Comparison of ENCODE assay signal across 1 cellular context in the genomic region with DNA sequence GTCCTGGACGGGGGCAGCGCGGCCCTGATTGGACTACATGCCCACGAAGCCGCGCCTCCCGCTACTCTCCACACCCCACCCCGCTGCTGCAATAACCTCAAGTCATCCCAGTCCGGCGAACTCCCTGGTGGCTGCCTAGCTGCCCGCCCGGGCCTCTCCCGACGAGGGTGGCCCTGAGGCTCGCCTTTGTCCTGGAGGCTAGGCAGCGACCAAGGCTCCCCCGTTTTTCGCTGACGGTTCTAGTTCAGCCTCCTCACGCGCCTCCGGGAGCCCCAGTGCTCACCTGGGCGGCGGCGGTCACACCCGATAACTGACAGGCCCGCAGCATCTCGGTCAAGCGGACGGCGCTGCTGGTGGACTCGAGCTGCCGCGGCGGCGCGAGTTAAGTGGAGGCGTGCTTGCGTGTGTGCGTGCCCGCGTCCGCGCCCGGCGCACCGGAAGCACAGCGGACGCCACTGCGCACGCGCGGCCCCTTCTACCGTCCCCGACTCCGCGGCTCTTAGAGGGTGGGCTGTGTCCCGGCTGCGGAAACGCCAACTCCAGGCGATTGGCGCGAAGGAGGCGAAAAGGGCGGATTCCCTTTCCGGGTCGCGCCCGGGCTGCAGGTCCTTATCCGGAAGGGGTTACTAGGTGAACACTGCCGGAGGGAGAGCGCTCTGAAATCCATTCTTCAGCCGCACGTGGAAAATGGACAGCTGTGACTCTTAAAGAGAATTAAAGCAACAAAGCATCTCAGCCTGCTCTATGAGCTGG.
TF ChIP-seq lines count a peak whose summit lies in the region.

A gene (minus strand): TSS at position 408 of the 753 bp plus-strand sequence. CDS start 80 bp downstream, at position 328.

TF ChIP-seq in HEK293, 187 proteins besides CTCF, POLR2A, EP300 and RAD21 (continued from another document and continues in another):
- TF ChIP-seq, protein P1, sequence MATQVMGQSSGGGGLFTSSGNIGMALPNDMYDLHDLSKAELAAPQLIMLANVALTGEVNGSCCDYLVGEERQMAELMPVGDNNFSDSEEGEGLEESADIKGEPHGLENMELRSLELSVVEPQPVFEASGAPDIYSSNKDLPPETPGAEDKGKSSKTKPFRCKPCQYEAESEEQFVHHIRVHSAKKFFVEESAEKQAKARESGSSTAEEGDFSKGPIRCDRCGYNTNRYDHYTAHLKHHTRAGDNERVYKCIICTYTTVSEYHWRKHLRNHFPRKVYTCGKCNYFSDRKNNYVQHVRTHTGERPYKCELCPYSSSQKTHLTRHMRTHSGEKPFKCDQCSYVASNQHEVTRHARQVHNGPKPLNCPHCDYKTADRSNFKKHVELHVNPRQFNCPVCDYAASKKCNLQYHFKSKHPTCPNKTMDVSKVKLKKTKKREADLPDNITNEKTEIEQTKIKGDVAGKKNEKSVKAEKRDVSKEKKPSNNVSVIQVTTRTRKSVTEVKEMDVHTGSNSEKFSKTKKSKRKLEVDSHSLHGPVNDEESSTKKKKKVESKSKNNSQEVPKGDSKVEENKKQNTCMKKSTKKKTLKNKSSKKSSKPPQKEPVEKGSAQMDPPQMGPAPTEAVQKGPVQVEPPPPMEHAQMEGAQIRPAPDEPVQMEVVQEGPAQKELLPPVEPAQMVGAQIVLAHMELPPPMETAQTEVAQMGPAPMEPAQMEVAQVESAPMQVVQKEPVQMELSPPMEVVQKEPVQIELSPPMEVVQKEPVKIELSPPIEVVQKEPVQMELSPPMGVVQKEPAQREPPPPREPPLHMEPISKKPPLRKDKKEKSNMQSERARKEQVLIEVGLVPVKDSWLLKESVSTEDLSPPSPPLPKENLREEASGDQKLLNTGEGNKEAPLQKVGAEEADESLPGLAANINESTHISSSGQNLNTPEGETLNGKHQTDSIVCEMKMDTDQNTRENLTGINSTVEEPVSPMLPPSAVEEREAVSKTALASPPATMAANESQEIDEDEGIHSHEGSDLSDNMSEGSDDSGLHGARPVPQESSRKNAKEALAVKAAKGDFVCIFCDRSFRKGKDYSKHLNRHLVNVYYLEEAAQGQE (tag by site-specific recombination; IDR thresholded peaks at IDR 0.05) = 0 out of 2 replicates have a peak, but pooled peaks have one; percentile 14
- TF ChIP-seq ZNF76 (tag by site-specific recombination; IDR thresholded peaks at IDR 0.05; ENCODE audit: borderline replicate concordance, low read depth) (0 out of 2 replicates have a peak, but pooled peaks have one; percentile 47), ZNF146 (tag by site-specific recombination; IDR thresholded peaks at IDR 0.05) (no peak), ZNF792 (tag by site-specific recombination; IDR thresholded peaks at IDR 0.05) (0 out of 2 replicates have a peak, but pooled peaks have one; percentile 61), ZNF530 (tag by site-specific recombination; IDR thresholded peaks at IDR 0.05; ENCODE audit: low read depth) (no peak), ZNF19 (tag by site-specific recombination; IDR thresholded peaks at IDR 0.05; ENCODE audit: low read depth) (no peak), ZNF302 (tag by site-specific recombination; IDR thresholded peaks at IDR 0.05; ENCODE audit: low read depth) (no peak), ZFP69B (tag by site-specific recombination; IDR thresholded peaks at IDR 0.05) (no peak), ZNF670 (tag by site-specific recombination; IDR thresholded peaks at IDR 0.05; ENCODE audit: low read depth) (no peak), GFI1B (tag by site-specific recombination; IDR thresholded peaks at IDR 0.05) (no peak), BCL11A (tag by site-specific recombination; IDR thresholded peaks at IDR 0.05; ENCODE audit: low read depth) (peak; percentile 69; the same call in 1 of the 2 replicates), KLF1 (tag by site-specific recombination; IDR thresholded peaks at IDR 0.05) (peak; percentile 66), TCF7L2 (IDR thresholded peaks at IDR 0.05; ENCODE audit: borderline replicate concordance, low read depth, low read length) (no peak), ZNF791 (tag by site-specific recombination; IDR thresholded peaks at IDR 0.05) (no peak), SALL2 (tag by site-specific recombination; IDR thresholded peaks at IDR 0.05; ENCODE audit: borderline replicate concordance) (no peak), ZNF140 (tag by site-specific recombination; IDR thresholded peaks at IDR 0.05) (no peak), ZNF121 (tag by site-specific recombination; IDR thresholded peaks at IDR 0.05) (no peak), ZNF155 (tag by site-specific recombination; IDR thresholded peaks at IDR 0.05) (no peak), GLI2 (tag by site-specific recombination; IDR thresholded peaks at IDR 0.05; ENCODE audit: borderline replicate concordance, low read depth) (no peak), ZNF777 (tag by site-specific recombination; IDR thresholded peaks at IDR 0.05; ENCODE audit: borderline replicate concordance) (no peak), ZNF776 (tag by site-specific recombination; IDR thresholded peaks at IDR 0.05; ENCODE audit: borderline replicate concordance) (no peak), MEIS1 (CRISPR knock-in tag; IDR thresholded peaks at IDR 0.05; ENCODE audit: borderline replicate concordance) (no peak), SP2 (tag by site-specific recombination; IDR thresholded peaks at IDR 0.05) (peak; percentile 85), ZNF621 (tag by site-specific recombination; IDR thresholded peaks at IDR 0.05) (no peak), ZNF138 (tag by site-specific recombination; IDR thresholded peaks at IDR 0.05; ENCODE audit: borderline replicate concordance) (no peak), ZNF548 (tag by site-specific recombination; IDR thresholded peaks at IDR 0.05) (no peak), KLF16 (tag by site-specific recombination; IDR thresholded peaks at IDR 0.05) (peak; percentile 57; the same call in 1 of the 2 replicates), ZSCAN30 (tag by site-specific recombination; IDR thresholded peaks at IDR 0.05) (peak; percentile 48), ZNF768 (tag by site-specific recombination; IDR thresholded peaks at IDR 0.05) (no peak; the same call in 1 of the 2 replicates), ZNF335 (tag by site-specific recombination; conservative IDR thresholded peaks at IDR 0.05) (peak; percentile 99), ZBTB8A (tag by site-specific recombination; IDR thresholded peaks at IDR 0.05) (0 out of 2 replicates have a peak, but pooled peaks have one; percentile 22), ZSCAN23 (tag by site-specific recombination; IDR thresholded peaks at IDR 0.05) (no peak)
- TF ChIP-seq, protein P2, sequence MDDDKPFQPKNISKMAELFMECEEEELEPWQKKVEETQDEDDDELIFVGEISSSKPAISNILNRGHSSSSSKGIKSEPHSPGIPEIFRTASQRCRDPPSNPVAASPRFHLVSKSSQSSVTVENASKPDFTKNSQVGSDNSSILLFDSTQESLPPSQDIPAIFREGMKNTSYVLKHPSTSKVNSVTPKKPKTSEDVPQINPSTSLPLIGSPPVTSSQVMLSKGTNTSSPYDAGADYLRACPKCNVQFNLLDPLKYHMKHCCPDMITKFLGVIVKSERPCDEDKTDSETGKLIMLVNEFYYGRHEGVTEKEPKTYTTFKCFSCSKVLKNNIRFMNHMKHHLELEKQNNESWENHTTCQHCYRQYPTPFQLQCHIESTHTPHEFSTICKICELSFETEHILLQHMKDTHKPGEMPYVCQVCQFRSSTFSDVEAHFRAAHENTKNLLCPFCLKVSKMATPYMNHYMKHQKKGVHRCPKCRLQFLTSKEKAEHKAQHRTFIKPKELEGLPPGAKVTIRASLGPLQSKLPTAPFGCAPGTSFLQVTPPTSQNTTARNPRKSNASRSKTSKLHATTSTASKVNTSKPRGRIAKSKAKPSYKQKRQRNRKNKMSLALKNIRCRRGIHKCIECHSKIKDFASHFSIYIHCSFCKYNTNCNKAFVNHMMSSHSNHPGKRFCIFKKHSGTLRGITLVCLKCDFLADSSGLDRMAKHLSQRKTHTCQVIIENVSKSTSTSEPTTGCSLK (tag by site-specific recombination; IDR thresholded peaks at IDR 0.05) = no peak
- TF ChIP-seq, protein P3, sequence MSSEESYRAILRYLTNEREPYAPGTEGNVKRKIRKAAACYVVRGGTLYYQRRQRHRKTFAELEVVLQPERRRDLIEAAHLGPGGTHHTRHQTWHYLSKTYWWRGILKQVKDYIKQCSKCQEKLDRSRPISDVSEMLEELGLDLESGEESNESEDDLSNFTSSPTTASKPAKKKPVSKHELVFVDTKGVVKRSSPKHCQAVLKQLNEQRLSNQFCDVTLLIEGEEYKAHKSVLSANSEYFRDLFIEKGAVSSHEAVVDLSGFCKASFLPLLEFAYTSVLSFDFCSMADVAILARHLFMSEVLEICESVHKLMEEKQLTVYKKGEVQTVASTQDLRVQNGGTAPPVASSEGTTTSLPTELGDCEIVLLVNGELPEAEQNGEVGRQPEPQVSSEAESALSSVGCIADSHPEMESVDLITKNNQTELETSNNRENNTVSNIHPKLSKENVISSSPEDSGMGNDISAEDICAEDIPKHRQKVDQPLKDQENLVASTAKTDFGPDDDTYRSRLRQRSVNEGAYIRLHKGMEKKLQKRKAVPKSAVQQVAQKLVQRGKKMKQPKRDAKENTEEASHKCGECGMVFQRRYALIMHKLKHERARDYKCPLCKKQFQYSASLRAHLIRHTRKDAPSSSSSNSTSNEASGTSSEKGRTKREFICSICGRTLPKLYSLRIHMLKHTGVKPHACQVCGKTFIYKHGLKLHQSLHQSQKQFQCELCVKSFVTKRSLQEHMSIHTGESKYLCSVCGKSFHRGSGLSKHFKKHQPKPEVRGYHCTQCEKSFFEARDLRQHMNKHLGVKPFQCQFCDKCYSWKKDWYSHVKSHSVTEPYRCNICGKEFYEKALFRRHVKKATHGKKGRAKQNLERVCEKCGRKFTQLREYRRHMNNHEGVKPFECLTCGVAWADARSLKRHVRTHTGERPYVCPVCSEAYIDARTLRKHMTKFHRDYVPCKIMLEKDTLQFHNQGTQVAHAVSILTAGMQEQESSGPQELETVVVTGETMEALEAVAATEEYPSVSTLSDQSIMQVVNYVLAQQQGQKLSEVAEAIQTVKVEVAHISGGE (tag by site-specific recombination; conservative IDR thresholded peaks at IDR 0.05; ENCODE audit: low read depth) = peak; percentile 98
- TF ChIP-seq, protein P4, sequence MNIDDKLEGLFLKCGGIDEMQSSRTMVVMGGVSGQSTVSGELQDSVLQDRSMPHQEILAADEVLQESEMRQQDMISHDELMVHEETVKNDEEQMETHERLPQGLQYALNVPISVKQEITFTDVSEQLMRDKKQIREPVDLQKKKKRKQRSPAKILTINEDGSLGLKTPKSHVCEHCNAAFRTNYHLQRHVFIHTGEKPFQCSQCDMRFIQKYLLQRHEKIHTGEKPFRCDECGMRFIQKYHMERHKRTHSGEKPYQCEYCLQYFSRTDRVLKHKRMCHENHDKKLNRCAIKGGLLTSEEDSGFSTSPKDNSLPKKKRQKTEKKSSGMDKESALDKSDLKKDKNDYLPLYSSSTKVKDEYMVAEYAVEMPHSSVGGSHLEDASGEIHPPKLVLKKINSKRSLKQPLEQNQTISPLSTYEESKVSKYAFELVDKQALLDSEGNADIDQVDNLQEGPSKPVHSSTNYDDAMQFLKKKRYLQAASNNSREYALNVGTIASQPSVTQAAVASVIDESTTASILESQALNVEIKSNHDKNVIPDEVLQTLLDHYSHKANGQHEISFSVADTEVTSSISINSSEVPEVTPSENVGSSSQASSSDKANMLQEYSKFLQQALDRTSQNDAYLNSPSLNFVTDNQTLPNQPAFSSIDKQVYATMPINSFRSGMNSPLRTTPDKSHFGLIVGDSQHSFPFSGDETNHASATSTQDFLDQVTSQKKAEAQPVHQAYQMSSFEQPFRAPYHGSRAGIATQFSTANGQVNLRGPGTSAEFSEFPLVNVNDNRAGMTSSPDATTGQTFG (tag by site-specific recombination; IDR thresholded peaks at IDR 0.05; ENCODE audit: borderline replicate concordance) = no peak
- TF ChIP-seq, protein P5, sequence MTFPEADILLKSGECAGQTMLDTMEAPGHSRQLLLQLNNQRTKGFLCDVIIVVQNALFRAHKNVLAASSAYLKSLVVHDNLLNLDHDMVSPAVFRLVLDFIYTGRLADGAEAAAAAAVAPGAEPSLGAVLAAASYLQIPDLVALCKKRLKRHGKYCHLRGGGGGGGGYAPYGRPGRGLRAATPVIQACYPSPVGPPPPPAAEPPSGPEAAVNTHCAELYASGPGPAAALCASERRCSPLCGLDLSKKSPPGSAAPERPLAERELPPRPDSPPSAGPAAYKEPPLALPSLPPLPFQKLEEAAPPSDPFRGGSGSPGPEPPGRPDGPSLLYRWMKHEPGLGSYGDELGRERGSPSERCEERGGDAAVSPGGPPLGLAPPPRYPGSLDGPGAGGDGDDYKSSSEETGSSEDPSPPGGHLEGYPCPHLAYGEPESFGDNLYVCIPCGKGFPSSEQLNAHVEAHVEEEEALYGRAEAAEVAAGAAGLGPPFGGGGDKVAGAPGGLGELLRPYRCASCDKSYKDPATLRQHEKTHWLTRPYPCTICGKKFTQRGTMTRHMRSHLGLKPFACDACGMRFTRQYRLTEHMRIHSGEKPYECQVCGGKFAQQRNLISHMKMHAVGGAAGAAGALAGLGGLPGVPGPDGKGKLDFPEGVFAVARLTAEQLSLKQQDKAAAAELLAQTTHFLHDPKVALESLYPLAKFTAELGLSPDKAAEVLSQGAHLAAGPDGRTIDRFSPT (tag by site-specific recombination; IDR thresholded peaks at IDR 0.05) = no peak
- TF ChIP-seq, protein P6, sequence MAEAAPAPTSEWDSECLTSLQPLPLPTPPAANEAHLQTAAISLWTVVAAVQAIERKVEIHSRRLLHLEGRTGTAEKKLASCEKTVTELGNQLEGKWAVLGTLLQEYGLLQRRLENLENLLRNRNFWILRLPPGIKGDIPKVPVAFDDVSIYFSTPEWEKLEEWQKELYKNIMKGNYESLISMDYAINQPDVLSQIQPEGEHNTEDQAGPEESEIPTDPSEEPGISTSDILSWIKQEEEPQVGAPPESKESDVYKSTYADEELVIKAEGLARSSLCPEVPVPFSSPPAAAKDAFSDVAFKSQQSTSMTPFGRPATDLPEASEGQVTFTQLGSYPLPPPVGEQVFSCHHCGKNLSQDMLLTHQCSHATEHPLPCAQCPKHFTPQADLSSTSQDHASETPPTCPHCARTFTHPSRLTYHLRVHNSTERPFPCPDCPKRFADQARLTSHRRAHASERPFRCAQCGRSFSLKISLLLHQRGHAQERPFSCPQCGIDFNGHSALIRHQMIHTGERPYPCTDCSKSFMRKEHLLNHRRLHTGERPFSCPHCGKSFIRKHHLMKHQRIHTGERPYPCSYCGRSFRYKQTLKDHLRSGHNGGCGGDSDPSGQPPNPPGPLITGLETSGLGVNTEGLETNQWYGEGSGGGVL (tag by site-specific recombination; IDR thresholded peaks at IDR 0.05) = no peak
- TF ChIP-seq, protein P7, sequence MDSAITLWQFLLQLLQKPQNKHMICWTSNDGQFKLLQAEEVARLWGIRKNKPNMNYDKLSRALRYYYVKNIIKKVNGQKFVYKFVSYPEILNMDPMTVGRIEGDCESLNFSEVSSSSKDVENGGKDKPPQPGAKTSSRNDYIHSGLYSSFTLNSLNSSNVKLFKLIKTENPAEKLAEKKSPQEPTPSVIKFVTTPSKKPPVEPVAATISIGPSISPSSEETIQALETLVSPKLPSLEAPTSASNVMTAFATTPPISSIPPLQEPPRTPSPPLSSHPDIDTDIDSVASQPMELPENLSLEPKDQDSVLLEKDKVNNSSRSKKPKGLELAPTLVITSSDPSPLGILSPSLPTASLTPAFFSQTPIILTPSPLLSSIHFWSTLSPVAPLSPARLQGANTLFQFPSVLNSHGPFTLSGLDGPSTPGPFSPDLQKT (IDR thresholded peaks at IDR 0.05; ENCODE audit: borderline replicate concordance, low read depth, low read length) = peak; percentile 93
- TF ChIP-seq, protein P8, sequence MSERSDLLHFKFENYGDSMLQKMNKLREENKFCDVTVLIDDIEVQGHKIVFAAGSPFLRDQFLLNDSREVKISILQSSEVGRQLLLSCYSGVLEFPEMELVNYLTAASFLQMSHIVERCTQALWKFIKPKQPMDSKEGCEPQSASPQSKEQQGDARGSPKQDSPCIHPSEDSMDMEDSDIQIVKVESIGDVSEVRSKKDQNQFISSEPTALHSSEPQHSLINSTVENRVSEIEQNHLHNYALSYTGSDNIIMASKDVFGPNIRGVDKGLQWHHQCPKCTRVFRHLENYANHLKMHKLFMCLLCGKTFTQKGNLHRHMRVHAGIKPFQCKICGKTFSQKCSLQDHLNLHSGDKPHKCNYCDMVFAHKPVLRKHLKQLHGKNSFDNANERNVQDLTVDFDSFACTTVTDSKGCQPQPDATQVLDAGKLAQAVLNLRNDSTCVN (tag by site-specific recombination; optimal IDR thresholded peaks at IDR 0.05) = peak; percentile 99
